In genomic region chr2:219844756-219845155, GRCh38 we compare ENCODE assay signal across 13 cellular contexts.
DNase-seq lines count a peak whose midpoint lies in the region; ATAC-seq and TF ChIP-seq lines count a peak whose summit lies in the region.
"Had no signal": no experiment of that assay in that cellular context is flagged by ENCODE, and none has a peak within 500 bp of the region (broad histone marks: within the 10 kb centered on the region; RNA-seq: fewer than 3 reads in every experiment).

No MANE protein-coding gene starts in this region.

- DNase-seq in MV-4-11 (lab: John Stamatoyannopoulos, UW) (peak; percentile 48), hepatic stellate cell (ENCODE audit: low spot score) (no peak), H9 (no peak), NCI-H1930 (lab: John Stamatoyannopoulos, UW) (no peak), NCI-H1105 (lab: John Stamatoyannopoulos, UW) (no peak)
- DNase-seq: activated CD8-positive, alpha-beta memory T cell treated with anti-CD3 and anti-CD28 coated beads, Interleukin-2, amount 10 ng/mL, durations not matched to agents 7 days and 5 days; NCI-H2171 treated with DMSO at 0.1 percent for 48 hours; stimulated activated CD4-positive, alpha-beta T cell treated with anti-CD3 and anti-CD28 coated beads, Interleukin-12 subunit alpha, Interleukin-12 subunit beta, amount 100 ng/mL, for 4 hours had no signal

- no peak overlapping the region for H3K18ac ChIP-seq in H9 (ENCODE audit: insufficient read length, low read depth, low read length)

- no peaks in the 10 kb centered on the region for H3K9me3 Mint-ChIP-seq in H9
- H3K9me3 Mint-ChIP-seq: natural killer cell treated with Interleukin-12 subunit alpha and Interleukin-12 subunit beta and Interleukin-15 and Interleukin-18, amount 100 ng/mL, for 72 hours had no signal

- H2BK120ac ChIP-seq in H9 (ENCODE audit: low read depth, low read length, poor library complexity, severe bottlenecking) = no peak overlapping the region

- peaks cover 13% of the 10 kb centered on the region for H3K27me3 Mint-ChIP-seq in H9 (ENCODE audit: low read depth)
- H3K27me3 Mint-ChIP-seq: activated CD8-positive, alpha-beta memory T cell treated with anti-CD3 and anti-CD28 coated beads, Interleukin-2, amount 10 ng/mL, durations not matched to agents 7 days and 5 days had no signal

- no peak overlapping the region for H2AFZ ChIP-seq in H9 (ENCODE audit: low read length)

- TF ChIP-seq POLR2A in GM18505 (IDR thresholded peaks at IDR 0.05; ENCODE audit: borderline replicate concordance, extremely low read depth, insufficient read depth, insufficient read length) = no peak

- H3K9ac ChIP-seq in H9 (ENCODE audit: extremely low read depth, insufficient read length, low read length) = no peak overlapping the region

- no peaks in the 10 kb centered on the region for H3K27me3 ChIP-seq in H9 (ENCODE audit: insufficient read depth, low read length)

- no peak overlapping the region for H3K4me2 ChIP-seq in H9 (ENCODE audit: insufficient read depth, insufficient read length, low read length)

- peaks cover 5 to 6% of the 10 kb centered on the region in 2 experiments for H3K4me1 Mint-ChIP-seq in H9
- H3K4me1 Mint-ChIP-seq: activated CD8-positive, alpha-beta memory T cell treated with anti-CD3 and anti-CD28 coated beads, Interleukin-2, amount 10 ng/mL, durations not matched to agents 7 days and 5 days had no signal

- H3K27ac ChIP-seq in H9 (ENCODE audit: insufficient read length, low read depth, low read length) = no peak overlapping the region
- H3K27ac ChIP-seq: C4-2B had no signal

- H3K36me3 Mint-ChIP-seq in H9 (ENCODE audit: insufficient read depth in 1 of 3, low read depth in 3 of 3) = peaks cover 0 to 2% (median 0%) of the 10 kb centered on the region in 3 experiments; a peak in 1 of 7 replicates
- H3K36me3 Mint-ChIP-seq: activated CD8-positive, alpha-beta memory T cell treated with anti-CD3 and anti-CD28 coated beads, Interleukin-2, amount 10 ng/mL, durations not matched to agents 7 days and 5 days; natural killer cell treated with Interleukin-12 subunit alpha and Interleukin-12 subunit beta and Interleukin-15 and Interleukin-18, amount 100 ng/mL, for 72 hours had no signal

- H4K20me1 ChIP-seq in H9 (ENCODE audit: control insufficient read depth, insufficient read depth, insufficient read length) = no peaks in the 10 kb centered on the region

- H3K14ac ChIP-seq in H9 (ENCODE audit: insufficient read depth, low read length) = no peak overlapping the region

- H3K79me2 ChIP-seq in H9 (ENCODE audit: insufficient read depth, low read length) = no peaks in the 10 kb centered on the region

- H4K5ac ChIP-seq in H9 (ENCODE audit: insufficient read length, low read depth, low read length) = no peak overlapping the region

- H2BK12ac ChIP-seq in H9 (ENCODE audit: insufficient read length, low read depth, low read length) = no peak overlapping the region

- H3K56ac ChIP-seq in H9 (ENCODE audit: insufficient read length, low read depth, low read length) = no peak overlapping the region

- no peak overlapping the region for H2BK20ac ChIP-seq in H9 (ENCODE audit: low read depth, low read length, poor library complexity, severe bottlenecking)

- H3K4me1 ChIP-seq in H9 (ENCODE audit: insufficient read depth, low read length) = no peaks in the 10 kb centered on the region; the same call in 1 of the 2 replicates

- peak; percentile 97 for ATAC-seq in GM18505 (IDR thresholded peaks at IDR 0.05; ENCODE audit: unreplicated experiment)
- ATAC-seq in GM19463 (IDR thresholded peaks at IDR 0.05; ENCODE audit: unreplicated experiment) = peak; percentile 96
- peak; percentile 90 for ATAC-seq in HG02938 (IDR thresholded peaks at IDR 0.05; ENCODE audit: unreplicated experiment)
- ATAC-seq: activated CD8-positive, alpha-beta memory T cell treated with anti-CD3 and anti-CD28 coated beads, Interleukin-2, amount 10 ng/mL, durations not matched to agents 7 days and 5 days; natural killer cell treated with Interleukin-12 subunit alpha and Interleukin-12 subunit beta and Interleukin-15 and Interleukin-18, amount 100 ng/mL, for 72 hours had no signal

- H3K9me3 ChIP-seq in H9 (ENCODE audit: control insufficient read depth, low read depth, low read length) = no peaks in the 10 kb centered on the region

- TF ChIP-seq CTCF in H9 (conservative IDR thresholded peaks at IDR 0.05) = no peak

- WGBS in H9 (ENCODE audit: extremely low coverage, insufficient read length, low lambda C conversion rate) = no CpG with 5 or more reads among the region's 4 CpGs

- no peak overlapping the region for H3K23ac ChIP-seq in H9 (ENCODE audit: insufficient read length, low read depth, low read length)

- no peak overlapping the region for H3K27ac Mint-ChIP-seq in H9
- H3K27ac Mint-ChIP-seq: activated CD8-positive, alpha-beta memory T cell treated with anti-CD3 and anti-CD28 coated beads, Interleukin-2, amount 10 ng/mL, durations not matched to agents 7 days and 5 days; natural killer cell treated with Interleukin-12 subunit alpha and Interleukin-12 subunit beta and Interleukin-15 and Interleukin-18, amount 100 ng/mL, for 72 hours had no signal

- no peaks in the 10 kb centered on the region for H3K79me1 ChIP-seq in H9 (ENCODE audit: insufficient read depth, low read depth, low read length, poor library complexity, severe bottlenecking)

- H4K91ac ChIP-seq in H9 (ENCODE audit: insufficient read length, low read depth, low read length) = no peak overlapping the region

- no peak overlapping the region for H2BK15ac ChIP-seq in H9 (ENCODE audit: low read depth, low read length)

- no peak overlapping the region for H3T11ph ChIP-seq in H9 (ENCODE audit: low read length)

- no peak overlapping the region for H2AK5ac ChIP-seq in H9 (ENCODE audit: insufficient read length, low read length)

- no peak overlapping the region for H4K8ac ChIP-seq in H9 (replicated peaks; ENCODE audit: insufficient read length, low read depth, low read length)

- no peaks in the 10 kb centered on the region for H3K23me2 ChIP-seq in H9 (ENCODE audit: insufficient read length, low read depth, low read length, poor library complexity, severe bottlenecking)

- H2BK5ac ChIP-seq in H9 (ENCODE audit: insufficient read length, low read length) = no peak overlapping the region

- H3K4me3 Mint-ChIP-seq in H9 = no peak overlapping the region
- H3K4me3 Mint-ChIP-seq: activated CD8-positive, alpha-beta memory T cell treated with anti-CD3 and anti-CD28 coated beads, Interleukin-2, amount 10 ng/mL, durations not matched to agents 7 days and 5 days; natural killer cell treated with Interleukin-12 subunit alpha and Interleukin-12 subunit beta and Interleukin-15 and Interleukin-18, amount 100 ng/mL, for 72 hours had no signal

- no peak overlapping the region for H3K4ac ChIP-seq in H9 (ENCODE audit: low read depth, low read length)
